ENCODE assay signal across 38 cellular contexts in the genomic region with DNA sequence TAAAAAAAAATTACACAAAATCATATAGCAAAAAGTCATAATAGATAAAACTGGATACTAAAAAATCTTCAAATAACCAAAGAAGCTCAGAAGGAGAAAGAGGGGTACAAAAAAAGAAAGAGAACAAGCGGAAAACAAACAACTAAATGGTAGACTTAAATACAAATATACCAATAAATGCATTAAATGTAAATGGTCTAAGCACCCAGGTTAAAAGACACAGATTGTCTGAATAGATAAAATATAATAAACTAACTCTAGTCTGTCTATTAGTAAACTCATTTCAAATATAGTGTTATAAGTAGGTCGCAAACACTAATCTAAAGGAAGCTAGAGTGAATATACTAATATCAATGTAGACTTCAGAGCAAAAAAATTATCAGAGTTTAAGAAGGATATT.
"Had no signal": no experiment of that assay in that cellular context is flagged by ENCODE, and none has a peak within 500 bp of the region (broad histone marks: within the 10 kb centered on the region; RNA-seq: fewer than 3 reads in every experiment).

No MANE protein-coding gene starts in this region.

- H3K9me3 Mint-ChIP-seq: activated naive CD8-positive, alpha-beta T cell treated with anti-CD3 and anti-CD28 coated beads, Interleukin-2, amount 10 ng/mL, durations not matched to agents 7 days and 5 days; activated naive CD8-positive, alpha-beta T cell treated with anti-CD3 and anti-CD28 coated beads, Interleukin-2, amount 50 U/mL, for 24 hours; activated T-cell treated with anti-CD3 and anti-CD28 coated beads, Interleukin-2, amount 50 U/mL, for 24 hours; activated T-helper 1 cell treated with anti-CD3 and anti-CD28 coated beads, Interleukin-12 subunit alpha, Interleukin-12 subunit beta, Interleukin-2, Interleukin-4 antibody, amounts not matched to agents 30 ng/mL and 10 ng/mL and 1 ng/mL, durations not matched to agents 14 hours and 24 hours and 36 hours; activated T-helper 2 cell treated with anti-CD3 and anti-CD28 coated beads, Interferon-gamma antibody, Interleukin-2, Interleukin-4, amounts not matched to agents 10 μg/mL and 5 μg/mL and 100 μg/mL, durations not matched to agents 14 hours and 24 hours and 36 hours; central memory CD8-positive, alpha-beta T cell had no signal

- H3K4me1 ChIP-seq: adrenal gland, ascending aorta, body of pancreas, breast epithelium had no signal

- H3K36me3 ChIP-seq: adrenal gland, ascending aorta, brain microvascular endothelial cell, breast epithelium, cardiac muscle cell had no signal

- H3K4me1 Mint-ChIP-seq: activated naive CD4-positive, alpha-beta T cell treated with anti-CD3 and anti-CD28 coated beads, Interleukin-2, amount 10 ng/mL, durations not matched to agents 7 days and 5 days; activated naive CD4-positive, alpha-beta T cell treated with anti-CD3 and anti-CD28 coated beads, Interleukin-2, amount 50 U/mL, for 24 hours; activated naive CD8-positive, alpha-beta T cell treated with anti-CD3 and anti-CD28 coated beads for 36 hours; activated naive CD8-positive, alpha-beta T cell treated with anti-CD3 and anti-CD28 coated beads, Interleukin-2, amount 10 ng/mL, durations not matched to agents 7 days and 5 days; activated naive CD8-positive, alpha-beta T cell treated with anti-CD3 and anti-CD28 coated beads, Interleukin-2, amount 50 U/mL, for 24 hours; activated T-helper 17 cell treated with anti-CD3 and anti-CD28 coated beads, Interleukin-2, amount 50 U/mL, for 72 hours; brain; central memory CD8-positive, alpha-beta T cell had no signal

- H3K4me3 ChIP-seq: adrenal gland, ascending aorta, body of pancreas, breast epithelium, cardiac muscle cell had no signal

- H3K27me3 Mint-ChIP-seq: activated naive CD8-positive, alpha-beta T cell treated with anti-CD3 and anti-CD28 coated beads, Interleukin-2, amount 50 U/mL, for 24 hours; brain had no signal

- H3K27ac Mint-ChIP-seq: activated naive CD4-positive, alpha-beta T cell treated with anti-CD3 and anti-CD28 coated beads for 36 hours; activated naive CD4-positive, alpha-beta T cell treated with anti-CD3 and anti-CD28 coated beads, Interleukin-2, amount 10 ng/mL, durations not matched to agents 7 days and 5 days; activated naive CD4-positive, alpha-beta T cell treated with anti-CD3 and anti-CD28 coated beads, Interleukin-2, amount 50 U/mL, for 24 hours; activated naive CD4-positive, alpha-beta T cell treated with anti-CD3 and anti-CD28 coated beads, Interleukin-2, amount 50 U/mL, for 72 hours; activated naive CD8-positive, alpha-beta T cell; activated naive CD8-positive, alpha-beta T cell treated with anti-CD3 and anti-CD28 coated beads for 36 hours; activated naive CD8-positive, alpha-beta T cell treated with anti-CD3 and anti-CD28 coated beads, Interleukin-2, amount 10 ng/mL, durations not matched to agents 7 days and 5 days; activated naive CD8-positive, alpha-beta T cell treated with anti-CD3 and anti-CD28 coated beads, Interleukin-2, amount 50 U/mL, for 24 hours; activated T-cell treated with anti-CD3 and anti-CD28 coated beads, Interleukin-2, amount 50 U/mL, for 24 hours; activated T-helper 1 cell treated with anti-CD3 and anti-CD28 coated beads, Interleukin-12 subunit alpha, Interleukin-12 subunit beta, Interleukin-2, Interleukin-4 antibody, amounts not matched to agents 30 ng/mL and 10 ng/mL and 1 ng/mL, durations not matched to agents 14 hours and 24 hours and 36 hours; activated T-helper 17 cell treated with anti-CD3 and anti-CD28 coated beads, Interleukin-2, amount 50 U/mL, for 72 hours; activated T-helper 2 cell treated with anti-CD3 and anti-CD28 coated beads, Interferon-gamma antibody, Interleukin-2, Interleukin-4, amounts not matched to agents 10 μg/mL and 5 μg/mL and 100 μg/mL, durations not matched to agents 14 hours and 24 hours and 36 hours; brain had no signal

- ATAC-seq: activated naive CD4-positive, alpha-beta T cell treated with anti-CD3 and anti-CD28 coated beads, Interleukin-2, amount 50 U/mL, for 72 hours; activated naive CD8-positive, alpha-beta T cell treated with anti-CD3 and anti-CD28 coated beads, Interleukin-2, amount 50 U/mL, for 24 hours; activated T-cell treated with anti-CD3 and anti-CD28 coated beads, Interleukin-2, amount 50 U/mL, for 4 hours; activated T-helper 17 cell treated with anti-CD3 and anti-CD28 coated beads, Interleukin-2, amount 50 U/mL, for 72 hours; body of pancreas had no signal

- H3K9me3 ChIP-seq: adrenal gland, ascending aorta, body of pancreas, breast epithelium had no signal

- H3K27ac ChIP-seq: adrenal gland, ascending aorta, body of pancreas, brain microvascular endothelial cell, breast epithelium, cardiac muscle cell had no signal

- H3K4me3 Mint-ChIP-seq: activated naive CD4-positive, alpha-beta T cell treated with anti-CD3 and anti-CD28 coated beads for 36 hours; activated naive CD4-positive, alpha-beta T cell treated with anti-CD3 and anti-CD28 coated beads, Interleukin-2, amount 10 ng/mL, durations not matched to agents 7 days and 5 days; activated naive CD4-positive, alpha-beta T cell treated with anti-CD3 and anti-CD28 coated beads, Interleukin-2, amount 50 U/mL, for 24 hours; activated naive CD8-positive, alpha-beta T cell; activated naive CD8-positive, alpha-beta T cell treated with anti-CD3 and anti-CD28 coated beads for 36 hours; activated naive CD8-positive, alpha-beta T cell treated with anti-CD3 and anti-CD28 coated beads, Interleukin-2, amount 10 ng/mL, durations not matched to agents 7 days and 5 days; activated naive CD8-positive, alpha-beta T cell treated with anti-CD3 and anti-CD28 coated beads, Interleukin-2, amount 50 U/mL, for 24 hours; activated T-cell treated with anti-CD3 and anti-CD28 coated beads, Interleukin-2, amount 50 U/mL, for 24 hours; activated T-cell treated with anti-CD3 and anti-CD28 coated beads, Interleukin-2, amount 50 U/mL, for 4 hours; activated T-helper 1 cell treated with anti-CD3 and anti-CD28 coated beads, Interleukin-12 subunit alpha, Interleukin-12 subunit beta, Interleukin-2, Interleukin-4 antibody, amounts not matched to agents 30 ng/mL and 10 ng/mL and 1 ng/mL, durations not matched to agents 14 hours and 24 hours and 36 hours; activated T-helper 17 cell treated with anti-CD3 and anti-CD28 coated beads, Interleukin-2, amount 50 U/mL, for 72 hours; brain; central memory CD8-positive, alpha-beta T cell had no signal

- H3K36me3 Mint-ChIP-seq: activated naive CD4-positive, alpha-beta T cell treated with anti-CD3 and anti-CD28 coated beads, Interleukin-2, amount 10 ng/mL, durations not matched to agents 7 days and 5 days; activated naive CD4-positive, alpha-beta T cell treated with anti-CD3 and anti-CD28 coated beads, Interleukin-2, amount 50 U/mL, for 24 hours; activated naive CD4-positive, alpha-beta T cell treated with anti-CD3 and anti-CD28 coated beads, Interleukin-2, amount 50 U/mL, for 72 hours; activated naive CD8-positive, alpha-beta T cell; activated naive CD8-positive, alpha-beta T cell treated with anti-CD3 and anti-CD28 coated beads for 36 hours; activated naive CD8-positive, alpha-beta T cell treated with anti-CD3 and anti-CD28 coated beads, Interleukin-2, amount 10 ng/mL, durations not matched to agents 7 days and 5 days; brain had no signal

- H3K27me3 ChIP-seq: adrenal gland, ascending aorta, body of pancreas, brain microvascular endothelial cell, breast epithelium, cardiac muscle cell had no signal

- DNase-seq: activated effector memory CD4-positive, alpha-beta T cell treated with anti-CD3 and anti-CD28 coated beads, Interleukin-2, amount 50 U/mL, for 16 hours; activated effector memory CD4-positive, alpha-beta T cell treated with Interleukin-2 at 50 U/mL for 16 hours; activated gamma-delta T cell; activated gamma-delta T cell treated with Interleukin-2 at 50 U/mL for 16 hours; activated naive CD4-positive, alpha-beta T cell; activated naive CD4-positive, alpha-beta T cell treated with anti-CD3 and anti-CD28 coated beads for 36 hours; activated naive CD4-positive, alpha-beta T cell treated with anti-CD3 and anti-CD28 coated beads, Interleukin-2, amount 10 ng/mL, durations not matched to agents 7 days and 5 days; activated naive CD4-positive, alpha-beta T cell treated with anti-CD3 and anti-CD28 coated beads, Interleukin-2, amount 50 U/mL, for 16 hours; activated naive CD4-positive, alpha-beta T cell treated with Interleukin-2 at 50 U/mL for 16 hours; activated naive CD8-positive, alpha-beta T cell treated with anti-CD3 and anti-CD28 coated beads for 36 hours; activated naive CD8-positive, alpha-beta T cell treated with anti-CD3 and anti-CD28 coated beads, Interleukin-2, amount 10 ng/mL, durations not matched to agents 7 days and 5 days; activated naive CD8-positive, alpha-beta T cell treated with anti-CD3 and anti-CD28 coated beads, Interleukin-2, amount 50 U/mL, for 24 hours; activated T-cell treated with anti-CD3 and anti-CD28 coated beads for 4 hours; activated T-cell treated with anti-CD3 and anti-CD28 coated beads, Interleukin-2, amount 50 U/mL, for 1 hour; activated T-cell treated with anti-CD3 and anti-CD28 coated beads, Interleukin-2, amount 50 U/mL, for 24 hours; activated T-cell treated with anti-CD3 and anti-CD28 coated beads, Interleukin-2, amount 50 U/mL, for 4 hours; adrenal gland; amniotic stem cell; amygdala; aorta; body of pancreas; brain microvascular endothelial cell; caudate nucleus; central memory CD4-positive, alpha-beta T cell; cerebellar nuclear complex had no signal

- FAIRE-seq: astrocyte, bronchial epithelial cell had no signal
